Comparison of ENCODE assay signal across 9 cellular contexts in genomic region chr10:130763071-130763470, GRCh38.
"Had no signal": no experiment of that assay in that cellular context is flagged by ENCODE, and none has a peak within 500 bp of the region (broad histone marks: within the 10 kb centered on the region; RNA-seq: fewer than 3 reads in every experiment).

No MANE protein-coding gene starts in this region.

- H3K27ac Mint-ChIP-seq: HFFc6 had no signal

- H3K9me3 ChIP-seq: HAP-1 had no signal

- H3K4me1 ChIP-seq: HAP-1 had no signal

- H3K36me3 ChIP-seq: HAP-1 had no signal

- H3K27ac ChIP-seq: GM23248, HL-60 had no signal

- FAIRE-seq: K562 had no signal

- H3K4me3 Mint-ChIP-seq: HFFc6 had no signal

- H3K4me3 ChIP-seq: GM23248, HAP-1, K562 had no signal

- DNase-seq: GM23248, GOT3, H7, HFFc6, IMR-90 had no signal

- H3K9ac ChIP-seq: GM23248 had no signal

- ATAC-seq: HCT116, K562 had no signal
